In the genomic region with DNA sequence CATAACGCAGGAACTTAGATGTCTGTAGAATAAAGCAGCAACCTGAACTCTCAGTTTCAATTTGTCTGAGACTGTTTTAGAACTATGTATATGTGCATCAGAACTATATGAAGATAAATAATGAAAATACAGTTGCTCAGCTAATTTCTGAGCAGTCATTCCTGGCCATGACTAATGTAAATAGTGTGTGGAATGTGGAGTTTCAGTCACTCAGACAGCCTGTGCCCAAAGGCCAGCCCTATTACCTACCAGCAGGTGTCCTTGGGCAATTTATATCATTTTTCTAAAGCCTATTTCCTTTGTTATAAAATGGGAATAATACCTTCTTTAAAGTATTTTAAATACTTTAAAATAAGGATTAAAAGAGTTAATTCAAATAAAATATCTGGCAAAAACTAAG, we compare ENCODE assay signal across 24 cellular contexts. TPM values are rescaled to one million over a fixed set of nuclear protein-coding genes. Genes with fewer than 3 reads are reported as not detected.
DNase-seq lines count a peak whose midpoint lies in the region; ATAC-seq and TF ChIP-seq lines count a peak whose summit lies in the region.
"Had no signal": no experiment of that assay in that cellular context is flagged by ENCODE, and none has a peak within 500 bp of the region (broad histone marks: within the 10 kb centered on the region; RNA-seq: fewer than 3 reads in every experiment).

No MANE protein-coding gene starts in this region.

- WGBS in heart right ventricle, 2 donors, result 35 to 96% methylated on average over 1 of the region's 1 CpG

- ATAC-seq in GM18517 (IDR thresholded peaks at IDR 0.05; ENCODE audit: unreplicated experiment) (no peak), heart right ventricle (no peak)
- ATAC-seq: activated naive CD8-positive, alpha-beta T cell treated with anti-CD3 and anti-CD28 coated beads, Interleukin-2, amount 50 U/mL, for 24 hours; body of pancreas; effector memory CD8-positive, alpha-beta T cell; naive thymus-derived CD4-positive, alpha-beta T cell; right cardiac atrium; WTC11 had no signal

- no peaks in the 10 kb centered on the region for H3K9me3 Mint-ChIP-seq in progenitor cell of endocrine pancreas (ENCODE audit: low read depth)
- H3K9me3 Mint-ChIP-seq: effector memory CD8-positive, alpha-beta T cell had no signal

- H3K4me1 ChIP-seq in heart right ventricle, result peaks cover 0 to 3% (median 0%) of the 10 kb centered on the region in 9 donors
- H3K4me1 ChIP-seq: body of pancreas had no signal

- H3K27me3 ChIP-seq in heart right ventricle, result no peaks in the 10 kb centered on the region
- H3K27me3 ChIP-seq: body of pancreas, MG63 had no signal

- H3K36me3 Mint-ChIP-seq in progenitor cell of endocrine pancreas (ENCODE audit: insufficient read depth), result no peaks in the 10 kb centered on the region
- H3K36me3 Mint-ChIP-seq: CD4-positive, CD25-positive, alpha-beta regulatory T cell; WTC11 had no signal

- no peak overlapping the region for H3K27ac ChIP-seq in heart right ventricle
- H3K27ac ChIP-seq: body of pancreas had no signal

- peaks cover 0 to 8% (median 0%) of the 10 kb centered on the region in 11 donors for H3K9me3 ChIP-seq in heart right ventricle
- H3K9me3 ChIP-seq: body of pancreas, MG63 had no signal

- no peaks in the 10 kb centered on the region for H3K4me1 Mint-ChIP-seq in progenitor cell of endocrine pancreas (ENCODE audit: low read depth)
- H3K4me1 Mint-ChIP-seq: activated naive CD8-positive, alpha-beta T cell treated with anti-CD3 and anti-CD28 coated beads, Interleukin-2, amount 50 U/mL, for 24 hours; CD4-positive, CD25-positive, alpha-beta regulatory T cell; naive thymus-derived CD4-positive, alpha-beta T cell; WTC11 had no signal

- H3K36me3 ChIP-seq in heart right ventricle, result no peaks in the 10 kb centered on the region
- H3K36me3 ChIP-seq: MG63 had no signal

- no peak overlapping the region for H3K4me3 Mint-ChIP-seq in progenitor cell of endocrine pancreas (ENCODE audit: low read depth)
- H3K4me3 Mint-ChIP-seq: activated naive CD8-positive, alpha-beta T cell treated with anti-CD3 and anti-CD28 coated beads, Interleukin-2, amount 50 U/mL, for 24 hours; CD4-positive, CD25-positive, alpha-beta regulatory T cell; effector memory CD8-positive, alpha-beta T cell; naive thymus-derived CD4-positive, alpha-beta T cell; WTC11 had no signal

- TF ChIP-seq CTCF in epithelial cell of proximal tubule (conservative IDR thresholded peaks at IDR 0.05; ENCODE audit: low read depth, low read length), result peak; percentile 5
- TF ChIP-seq CTCF in progenitor cell of endocrine pancreas (IDR thresholded peaks at IDR 0.05; ENCODE audit: unreplicated experiment), result peak; percentile 28
- TF ChIP-seq CTCF in heart right ventricle (IDR thresholded peaks at IDR 0.05), result no peak

- DNase-seq in Daoy (ENCODE audit: low read depth) (peak; percentile 12), M059J (ENCODE audit: low read depth) (peak; percentile 36), epithelial cell of proximal tubule (ENCODE audit: low read depth) (no peak), progenitor cell of endocrine pancreas (ENCODE audit: low spot score, unreplicated experiment) (no peak), SHP77 treated with DMSO at 0.1 percent for 48 hours (lab: John Stamatoyannopoulos, UW) (no peak), heart right ventricle (no peak), dermis blood vessel endothelial cell (no peak)
- DNase-seq: activated CD4-positive, alpha-beta T cell treated with anti-CD3 and anti-CD28 coated beads, Interleukin-2, amount 50 U/mL, for 48 hours; activated CD8-positive, alpha-beta memory T cell treated with anti-CD3 and anti-CD28 coated beads, Interleukin-2, amount 50 U/mL, for 48 hours; activated effector memory CD4-positive, alpha-beta T cell treated with Interleukin-2 at 50 U/mL for 16 hours; activated naive CD8-positive, alpha-beta T cell treated with anti-CD3 and anti-CD28 coated beads, Interleukin-2, amount 50 U/mL, for 24 hours; body of pancreas; CD4-positive, CD25-positive, alpha-beta regulatory T cell; effector memory CD8-positive, alpha-beta T cell; GF-D8; IMR-90; MG63; naive thymus-derived CD4-positive, alpha-beta T cell; NCI-H1436 treated with DMSO at 0.1 percent for 48 hours; NCI-H524 treated with DMSO at 0.1 percent for 48 hours; right cardiac atrium; T-helper 9 cell had no signal

- H3K27me3 Mint-ChIP-seq in progenitor cell of endocrine pancreas, result no peaks in the 10 kb centered on the region
- H3K27me3 Mint-ChIP-seq: activated naive CD8-positive, alpha-beta T cell treated with anti-CD3 and anti-CD28 coated beads, Interleukin-2, amount 50 U/mL, for 24 hours; effector memory CD8-positive, alpha-beta T cell had no signal

- no peak overlapping the region for H3K27ac Mint-ChIP-seq in progenitor cell of endocrine pancreas
- H3K27ac Mint-ChIP-seq: activated naive CD8-positive, alpha-beta T cell treated with anti-CD3 and anti-CD28 coated beads, Interleukin-2, amount 50 U/mL, for 24 hours; effector memory CD8-positive, alpha-beta T cell; WTC11 had no signal

- intact Hi-C loops in heart right ventricle (cut with DNase I), result no loop called here

- H3K4me3 ChIP-seq in epithelial cell of proximal tubule (ENCODE audit: low read depth, low read length) (no peak overlapping the region), heart right ventricle (no peak overlapping the region)
- H3K4me3 ChIP-seq: body of pancreas, MG63 had no signal

RNA-seq across cellular contexts. Expression of a gene that starts 56.0 kb away (rescaled TPM):
- 40.9 and 45.9 TPM in 2 replicates for total RNA-seq in Daoy (2014; rRNA removed; shearing (Covaris generic))
- total RNA-seq in M059J (2014; rRNA removed; shearing (Covaris generic)), result 38.2 and 46.7 TPM in 2 replicates
- total RNA-seq in epithelial cell of proximal tubule (45.8 and 69.7 TPM in 2 replicates), progenitor cell of endocrine pancreas (30.4 and 33.6 TPM in 2 replicates), heart right ventricle (10 to 100 TPM; 18.1 to 39.9 (median 27.6) TPM), dermis blood vessel endothelial cell (187 and 289 TPM in 2 replicates)
- 1 to 10 TPM; 2.3 to 2.4 TPM for polyA plus RNA-seq in heart right ventricle

Comparison
In these comparisons a context has a peak if more than half of its experiments do, and no peak if none do; other contexts are left out.
1. DNase-seq: peak in Daoy (single experiment) and M059J (single experiment); none in epithelial cell of proximal tubule (single experiment), progenitor cell of endocrine pancreas (single experiment), SHP77 treated with DMSO at 0.1 percent for 48 hours (single experiment), heart right ventricle (0 of 2) and dermis blood vessel endothelial cell (single experiment).
2. CTCF ChIP-seq: peak in epithelial cell of proximal tubule (single experiment) and progenitor cell of endocrine pancreas (single experiment); none in heart right ventricle (0 of 9).